ENCODE assay signal across 25 cellular contexts in the genomic region with DNA sequence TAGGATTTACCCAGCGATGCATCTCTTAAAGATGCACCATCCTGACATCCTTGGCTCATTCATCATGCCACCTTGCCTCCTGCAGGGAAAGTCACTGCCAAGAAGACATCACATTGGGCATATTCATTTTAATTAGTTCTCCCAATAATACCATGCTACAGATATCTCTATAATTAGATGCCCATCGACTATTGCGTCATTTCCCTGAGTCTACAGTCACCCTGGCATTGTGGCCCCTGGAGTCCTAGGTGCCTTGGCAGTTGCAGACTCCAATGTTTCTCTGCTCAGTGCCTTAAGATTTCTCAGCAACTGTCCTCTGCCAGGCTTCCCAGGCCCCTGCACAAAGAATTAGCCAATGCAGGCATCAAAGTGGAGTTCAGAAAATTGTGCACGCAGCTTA.
"Had no signal": no experiment of that assay in that cellular context is flagged by ENCODE, and none has a peak within 500 bp of the region (broad histone marks: within the 10 kb centered on the region; RNA-seq: fewer than 3 reads in every experiment).

No MANE protein-coding gene starts in this region.

- DNase-seq: effector CD8-positive, alpha-beta T cell; endodermal cell; foreskin fibroblast; gastrocnemius medialis; head of caudate nucleus; kidney; mesenchymal stem cell; mucosa of descending colon; naive B cell; sigmoid colon; stimulated activated CD4-positive, alpha-beta T cell treated with anti-CD3 and anti-CD28 coated beads, Interleukin-2, amount 100 ng/mL, for 24 hours; stimulated activated CD4-positive, alpha-beta T cell treated with anti-CD3 and anti-CD28 coated beads, Interleukin-4, amount 100 ng/mL, for 24 hours; stimulated activated naive CD4-positive, alpha-beta T cell treated with Interleukin-2 at 50 U/mL for 16 hours; stomach; thyroid gland; trophoblast cell had no signal

- H3K27me3 ChIP-seq: gastrocnemius medialis, hepatocyte, neural progenitor cell, sigmoid colon, stomach, thyroid gland, vagina had no signal

- ATAC-seq: esophagus mucosa; gastrocnemius medialis; left lobe of liver; mucosa of descending colon; natural killer cell treated with Interleukin-12 subunit alpha and Interleukin-12 subunit beta and Interleukin-15 and Interleukin-18, amount 100 ng/mL, for 72 hours; stimulated activated effector memory CD8-positive, alpha-beta T cell treated with anti-CD3 and anti-CD28 coated beads, Interleukin-12 subunit alpha, Interleukin-12 subunit beta, amount 100 ng/mL, for 72 hours had no signal

- FAIRE-seq: kidney had no signal

- H3K36me3 ChIP-seq: gastrocnemius medialis, neural progenitor cell, sigmoid colon, stomach, thyroid gland, vagina had no signal

- H3K9me3 ChIP-seq: gastrocnemius medialis, mucosa of descending colon, sigmoid colon, stomach, thyroid gland, vagina had no signal

- H3K27ac ChIP-seq: epithelial cell of prostate, gastrocnemius medialis, hepatocyte, neural progenitor cell, parathyroid adenoma, sigmoid colon, stomach, thyroid gland, vagina had no signal

- H3K9ac ChIP-seq: neural progenitor cell, parathyroid adenoma had no signal

- H3K4me1 ChIP-seq: neural progenitor cell, parathyroid adenoma, thyroid gland, vagina had no signal

- H2AFZ ChIP-seq: hepatocyte, neural progenitor cell, parathyroid adenoma had no signal

- H3K4me2 ChIP-seq: hepatocyte, neural progenitor cell had no signal

- H3K79me2 ChIP-seq: hepatocyte, parathyroid adenoma had no signal

- H3K4me3 ChIP-seq: gastrocnemius medialis, hepatocyte, mucosa of descending colon, neural progenitor cell, sigmoid colon, stomach, thyroid gland, vagina had no signal
